Comparison of ENCODE assay signal across 17 cellular contexts in genomic region chr21:39232926-39233325, GRCh38. TPM values are rescaled to one million over a fixed set of nuclear protein-coding genes. Genes with fewer than 3 reads are reported as not detected.
DNase-seq lines count a peak whose midpoint lies in the region; ATAC-seq and TF ChIP-seq lines count a peak whose summit lies in the region.
"Had no signal": no experiment of that assay in that cellular context is flagged by ENCODE, and none has a peak within 500 bp of the region (broad histone marks: within the 10 kb centered on the region; RNA-seq: fewer than 3 reads in every experiment).

No MANE protein-coding gene starts in this region.

- H3K36me3 ChIP-seq in cardiac muscle cell: peaks cover 55% of the 10 kb centered on the region
- H3K36me3 ChIP-seq in left lung: peaks cover 0 to 78% of the 10 kb centered on the region in 2 donors

- ATAC-seq in Right ventricle myocardium inferior (no peak), left lung (peak; percentile 90)
- ATAC-seq: left cardiac atrium had no signal

- DNase-seq in cardiac muscle cell (ENCODE audit: low read depth in 1 of 2, low spot score in 1 of 2) (peak in 1 of 2 donors; percentile 9), Right ventricle myocardium inferior (ENCODE audit: missing footprints) (no peak), astrocyte of the spinal cord (ENCODE audit: low read depth, low spot score) (peak; percentile 10), left lung (no peak), HuH-7 (ENCODE audit: low spot score) (no peak), NCI-H187 (lab: John Stamatoyannopoulos, UW) (no peak), Ammon's horn (ENCODE audit: low spot score) (no peak)
- no peak for DNase-seq in activated naive CD4-positive, alpha-beta T cell treated with anti-CD3 and anti-CD28 coated beads, Interleukin-2, amount 50 U/mL, for 16 hours
- DNase-seq: activated CD4-positive, alpha-beta T cell treated with anti-CD3 and anti-CD28 coated beads for 48 hours; anterior cingulate cortex; left cardiac atrium; NCI-H2081; NCI-H446; stimulated activated CD4-positive, alpha-beta T cell treated with anti-CD3 and anti-CD28 coated beads, Interleukin-4, amount 100 ng/mL, for 1 hour; substantia nigra had no signal

- in situ Hi-C loops in astrocyte of the spinal cord (cut with HindIII; ENCODE audit: low sequenced_read_pairs): no loop called here

- H3K4me1 ChIP-seq in cardiac muscle cell (ENCODE audit: low read depth) (no peaks in the 10 kb centered on the region), left lung (no peaks in the 10 kb centered on the region)

- H3K4me3 ChIP-seq in cardiac muscle cell (no peak overlapping the region), astrocyte of the spinal cord (ENCODE audit: low read depth, low read length) (no peak overlapping the region), left lung (no peak overlapping the region)
- H3K4me3 ChIP-seq: smooth muscle cell had no signal

- H3K9me3 ChIP-seq in cardiac muscle cell (ENCODE audit: low read depth): no peaks in the 10 kb centered on the region
- no peaks in the 10 kb centered on the region for H3K9me3 ChIP-seq in left lung

- intact Hi-C loops in Right ventricle myocardium inferior (cut with DNase I): no loop called here
- intact Hi-C loops in left lung (cut with DNase I): no loop called here

- H3K27ac ChIP-seq in cardiac muscle cell: peak overlapping the region; percentile 17
- H3K27ac ChIP-seq in left lung: peak overlapping the region; percentile 0 to 21
- H3K27ac ChIP-seq: C4-2B had no signal

- TF ChIP-seq CTCF in cardiac muscle cell (IDR thresholded peaks at IDR 0.05; ENCODE audit: low read depth, low read length) (no peak), astrocyte of the spinal cord (IDR thresholded peaks at IDR 0.05; ENCODE audit: low read depth, low read length) (no peak), left lung (IDR thresholded peaks at IDR 0.05) (no peak)

- no peaks in the 10 kb centered on the region for H3K27me3 ChIP-seq in cardiac muscle cell
- no peaks in the 10 kb centered on the region for H3K27me3 ChIP-seq in left lung

RNA-seq across cellular contexts. Expression of gene PSMG1, which starts 49.7 kb away (rescaled TPM):
- total RNA-seq in cardiac muscle cell: 20.7 and 24.5 TPM in 2 replicates
- polyA plus RNA-seq in cardiac muscle cell: 48.3 and 58.4 TPM in 2 replicates
- total RNA-seq in Right ventricle myocardium inferior: 18.8 TPM
- 10 to 100 TPM; 32.4 to 41.3 TPM for total RNA-seq in left lung
